In genomic region chr2:216021768-216022167, GRCh38 we compare ENCODE assay signal across 7 cellular contexts.
"Had no signal": no experiment of that assay in that cellular context is flagged by ENCODE, and none has a peak within 500 bp of the region (broad histone marks: within the 10 kb centered on the region; RNA-seq: fewer than 3 reads in every experiment).

No MANE protein-coding gene starts in this region.

- DNase-seq: GDM1, GF-D8 had no signal

- H3K4me3 ChIP-seq: GM12878 had no signal

- ATAC-seq: GM12878 had no signal

- FAIRE-seq: G401.6, GM12878, GM12891, GM12892, GM19239 had no signal
